ENCODE assay signal across 1 cellular context in genomic region chr1:211381481-211382181, GRCh38.
A peak's percentile ranks its signal among the peaks of the same experiment; 100 is the strongest.
TF ChIP-seq lines count a peak whose summit lies in the region.

No MANE protein-coding gene starts in this region.

TF ChIP-seq in GM12878, 131 proteins besides CTCF, POLR2A, EP300 and RAD21 (continued from another document):
- TF ChIP-seq TARDBP (IDR thresholded peaks at IDR 0.05; ENCODE audit: borderline replicate concordance) (no peak), DPF2 (IDR thresholded peaks at IDR 0.05) (no peak), MTA3 (IDR thresholded peaks at IDR 0.05; ENCODE audit: borderline replicate concordance, low read length) (peak; percentile 27; the same call in 1 of the 2 replicates), PAX5 (IDR thresholded peaks at IDR 0.05; ENCODE audit: borderline replicate concordance, low read depth, low read length) (no peak), ZBED1 (IDR thresholded peaks at IDR 0.05; ENCODE audit: borderline replicate concordance) (no peak), FOS (IDR thresholded peaks at IDR 0.05; ENCODE audit: borderline replicate concordance, extremely low read depth, insufficient read length) (no peak), SREBF1 (IDR thresholded peaks at IDR 0.05; ENCODE audit: low read length) (no peak), CBFB (IDR thresholded peaks at IDR 0.05; ENCODE audit: low read depth) (no peak), SRF (IDR thresholded peaks at IDR 0.05; ENCODE audit: low read depth in 2 of 2, low read length in 2 of 2) (no peak), MEF2A (IDR thresholded peaks at IDR 0.05; ENCODE audit: insufficient read depth, low read depth, low read length) (no peak), ZNF384 (IDR thresholded peaks at IDR 0.05; ENCODE audit: borderline replicate concordance, low read depth, low read length) (peak; percentile 59), KAT2A (conservative IDR thresholded peaks at IDR 0.05; ENCODE audit: control insufficient read depth, low read depth, low read length) (no peak), BCL11A (IDR thresholded peaks at IDR 0.05; ENCODE audit: low read depth, low read length) (no peak), POLR2AphosphoS5 (IDR thresholded peaks at IDR 0.05; ENCODE audit: low read length) (no peak), MLLT1 (IDR thresholded peaks at IDR 0.05) (no peak), JUNB (IDR thresholded peaks at IDR 0.05) (peak; percentile 61), YBX1 (IDR thresholded peaks at IDR 0.05) (no peak), PRDM15 (CRISPR knock-in tag; IDR thresholded peaks at IDR 0.05) (no peak), FOXM1 (IDR thresholded peaks at IDR 0.05; ENCODE audit: low read depth, low read length) (0 out of 2 replicates have a peak, but pooled peaks have one; percentile 28), ZNF622 (IDR thresholded peaks at IDR 0.05) (no peak), MTA2 (IDR thresholded peaks at IDR 0.05; ENCODE audit: low read depth) (no peak), TCF3 (IDR thresholded peaks at IDR 0.05; ENCODE audit: borderline replicate concordance, insufficient read depth, low read depth, low read length) (no peak), SMARCA5 (IDR thresholded peaks at IDR 0.05) (no peak), EGR1 (IDR thresholded peaks at IDR 0.05; ENCODE audit: borderline replicate concordance in 1 of 2, low read depth in 2 of 2, low read length in 2 of 2) (peak in 1 of 2 experiments; percentile 6; a peak in 1 of 3 replicates), ZNF24 (IDR thresholded peaks at IDR 0.05) (no peak), POU2F2 (IDR thresholded peaks at IDR 0.05; ENCODE audit: borderline replicate concordance, low read depth, low read length) (0 out of 3 replicates have a peak, but pooled peaks have one; percentile 65), E2F8 (IDR thresholded peaks at IDR 0.05; ENCODE audit: low read depth, partially characterized antibody) (no peak), RUNX3 (IDR thresholded peaks at IDR 0.05; ENCODE audit: low read length) (peak; percentile 43), TAF1 (IDR thresholded peaks at IDR 0.05; ENCODE audit: borderline replicate concordance, low read depth, low read length) (no peak), ZBTB11 (CRISPR knock-in tag; IDR thresholded peaks at IDR 0.05) (no peak), NFIC (IDR thresholded peaks at IDR 0.05; ENCODE audit: low read depth, low read length) (peak; percentile 45), KDM1A (IDR thresholded peaks at IDR 0.05; ENCODE audit: borderline replicate concordance) (no peak)
